10 cellular contexts compared by ENCODE assay signal in genomic region chr11:108698844-108699642, GRCh38. TPM values are rescaled to one million over a fixed set of nuclear protein-coding genes. Genes with fewer than 3 reads are reported as not detected.
DNase-seq lines count a peak whose midpoint lies in the region; ATAC-seq, FAIRE-seq and TF ChIP-seq lines count a peak whose summit lies in the region.
"Had no signal": no experiment of that assay in that cellular context is flagged by ENCODE, and none has a peak within 500 bp of the region (broad histone marks: within the 10 kb centered on the region; RNA-seq: fewer than 3 reads in every experiment).

No MANE protein-coding gene starts in this region.

- no peak for TF ChIP-seq CTCF in GM20000 (IDR thresholded peaks at IDR 0.05; ENCODE audit: extremely low read depth, missing control alignments)
- TF ChIP-seq CTCF in bronchial epithelial cell (IDR thresholded peaks at IDR 0.05; ENCODE audit: insufficient read depth, low read length, severe bottlenecking), result no peak

- H3K4me3 ChIP-seq in bronchial epithelial cell (ENCODE audit: low read depth, low read length), result no peak overlapping the region

- no peak for TF ChIP-seq POLR2A in GM12891 (IDR thresholded peaks at IDR 0.05; ENCODE audit: low read depth, low read length)

- peak; percentile 61 for ATAC-seq in HG03097 (IDR thresholded peaks at IDR 0.05; ENCODE audit: low FRiP score, unreplicated experiment)

- no peaks in the 10 kb centered on the region for H3K36me3 ChIP-seq in bronchial epithelial cell (ENCODE audit: control insufficient read depth, insufficient read depth, low read length)

- FAIRE-seq in GM12891 (lab: Jason Lieb, UNC) (peak; percentile 64), bronchial epithelial cell (lab: Jason Lieb, UNC) (peak; percentile 7)

- DNase-seq in GM12891 (ENCODE audit: insufficient read length, low spot score), result no peak
- peak; percentile 46 for DNase-seq in GM20000 (ENCODE audit: low spot score)
- DNase-seq in bronchial epithelial cell (ENCODE audit: low read depth), result peak; percentile 97
- DNase-seq in 8988T, result no peak
- DNase-seq in NCI-H524 (lab: John Stamatoyannopoulos, UW), result no peak
- no peak for DNase-seq in DMS 273 treated with DMSO at 0.1 percent for 48 hours (lab: John Stamatoyannopoulos, UW)
- no peak for DNase-seq in middle frontal gyrus (ENCODE audit: extremely low spot score, low spot score)
- DNase-seq: CD4-positive, alpha-beta T cell; hippocampal formation had no signal

- no peaks in the 10 kb centered on the region for H3K27me3 ChIP-seq in bronchial epithelial cell (ENCODE audit: control insufficient read depth, insufficient read depth, low read length)

TF ChIP-seq in GM12891, 5 proteins besides CTCF, POLR2A, EP300 and RAD21:
- TF ChIP-seq TAF1 (IDR thresholded peaks at IDR 0.05; ENCODE audit: low read depth, low read length), result no peak
- no peak for TF ChIP-seq PAX5 (IDR thresholded peaks at IDR 0.05; ENCODE audit: insufficient read depth, low read length, severe bottlenecking)
- no peak for TF ChIP-seq POU2F2 (IDR thresholded peaks at IDR 0.05; ENCODE audit: low read depth, low read length)
- peak; percentile 89 for TF ChIP-seq SPI1 (IDR thresholded peaks at IDR 0.05; ENCODE audit: low read depth, low read length)
- TF ChIP-seq POLR2AphosphoS5 (IDR thresholded peaks at IDR 0.05; ENCODE audit: low read depth, low read length), result no peak

RNA-seq across cellular contexts. Expression of gene DDX10, which starts 34.2 kb away (rescaled TPM):
- 18.5 TPM for polyA plus RNA-seq in GM12891 (2012; ENCODE audit: low read depth, missing spikeins)
- total RNA-seq in bronchial epithelial cell, result 67.4 and 90.1 TPM in 2 replicates

Comparison
In these comparisons a context has a peak if more than half of its experiments do, and no peak if none do; other contexts are left out.
1. DNase-seq: peak in GM20000 (single experiment) and bronchial epithelial cell (single experiment); none in GM12891 (single experiment), 8988T (single experiment), NCI-H524 (0 of 2), DMS 273 treated with DMSO at 0.1 percent for 48 hours (single experiment) and middle frontal gyrus (single experiment).